Comparison of ENCODE assay signal across 1 cellular context in the genomic region with DNA sequence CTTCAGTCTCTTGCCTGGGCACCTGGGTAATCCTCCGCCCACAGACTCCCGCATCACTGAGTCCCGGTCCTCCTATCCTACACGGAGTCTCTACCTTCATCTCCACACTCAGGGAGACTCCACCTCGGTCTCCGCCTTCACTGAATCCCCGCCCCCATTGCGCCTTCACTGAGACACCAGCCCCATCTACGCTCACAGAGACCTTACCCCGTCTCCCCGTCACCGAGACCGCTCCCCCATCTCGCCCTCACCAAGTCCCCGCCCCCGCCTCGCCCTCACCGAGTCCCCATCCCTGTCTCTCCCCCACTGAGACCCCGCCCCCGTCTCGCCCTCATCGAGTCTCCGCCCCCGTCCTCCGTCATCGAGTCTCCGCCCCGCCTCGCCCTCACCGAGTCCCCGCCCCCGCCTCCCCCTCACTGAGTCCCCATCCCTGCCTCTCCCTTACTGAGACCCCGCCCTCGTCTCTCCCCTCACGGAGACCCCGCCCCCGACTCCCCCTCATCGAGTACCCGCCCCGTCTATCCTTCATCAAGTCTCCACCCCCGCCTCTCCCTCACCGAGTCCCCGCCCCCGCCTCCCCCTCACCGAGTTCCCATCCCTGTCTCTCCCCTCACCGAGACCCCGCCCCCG.
TF ChIP-seq lines count a peak whose summit lies in the region.

No MANE protein-coding gene starts in this region.

TF ChIP-seq in endothelial cell of umbilical vein, 7 proteins besides CTCF, POLR2A, EP300 and RAD21 (continued from another document):
- TF ChIP-seq, protein P1, sequence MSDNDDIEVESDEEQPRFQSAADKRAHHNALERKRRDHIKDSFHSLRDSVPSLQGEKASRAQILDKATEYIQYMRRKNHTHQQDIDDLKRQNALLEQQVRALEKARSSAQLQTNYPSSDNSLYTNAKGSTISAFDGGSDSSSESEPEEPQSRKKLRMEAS (IDR thresholded peaks at IDR 0.05; ENCODE audit: insufficient read depth, insufficient read length): no peak
